Comparison of ENCODE assay signal across 1 cellular context in the genomic region with DNA sequence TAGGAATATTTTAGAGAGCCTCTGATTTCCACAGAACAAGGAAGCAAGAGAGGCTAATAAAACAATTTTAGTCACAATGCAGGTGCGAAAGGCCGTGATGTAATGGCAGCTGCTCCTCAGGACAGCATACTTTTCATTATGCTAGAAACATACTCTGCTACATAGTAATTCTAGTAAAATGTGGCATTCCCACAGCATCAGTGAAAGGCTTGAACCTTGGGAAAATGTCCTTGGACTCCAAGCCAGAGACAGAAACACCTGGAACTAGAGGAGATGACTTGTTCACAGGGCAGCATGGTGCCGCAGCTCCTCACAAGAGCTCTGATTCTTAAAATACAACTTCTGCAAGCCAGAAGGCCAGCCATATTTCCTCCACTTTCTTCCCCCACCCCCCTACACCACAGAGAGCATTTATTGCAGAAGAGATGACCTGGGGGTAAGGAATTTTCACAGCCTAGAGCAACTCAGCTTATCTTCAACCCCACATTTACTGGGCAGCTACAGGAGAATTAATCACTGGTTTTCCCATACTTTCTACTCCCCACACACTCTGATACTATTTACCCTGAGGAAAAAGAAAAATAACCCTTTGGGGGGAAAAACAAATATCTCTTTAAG.
TF ChIP-seq lines count a peak whose summit lies in the region.

No MANE protein-coding gene starts in this region.

TF ChIP-seq in GM23338, 12 proteins besides CTCF, POLR2A, EP300 and RAD21 (continued from another document):
- TF ChIP-seq, protein P1, sequence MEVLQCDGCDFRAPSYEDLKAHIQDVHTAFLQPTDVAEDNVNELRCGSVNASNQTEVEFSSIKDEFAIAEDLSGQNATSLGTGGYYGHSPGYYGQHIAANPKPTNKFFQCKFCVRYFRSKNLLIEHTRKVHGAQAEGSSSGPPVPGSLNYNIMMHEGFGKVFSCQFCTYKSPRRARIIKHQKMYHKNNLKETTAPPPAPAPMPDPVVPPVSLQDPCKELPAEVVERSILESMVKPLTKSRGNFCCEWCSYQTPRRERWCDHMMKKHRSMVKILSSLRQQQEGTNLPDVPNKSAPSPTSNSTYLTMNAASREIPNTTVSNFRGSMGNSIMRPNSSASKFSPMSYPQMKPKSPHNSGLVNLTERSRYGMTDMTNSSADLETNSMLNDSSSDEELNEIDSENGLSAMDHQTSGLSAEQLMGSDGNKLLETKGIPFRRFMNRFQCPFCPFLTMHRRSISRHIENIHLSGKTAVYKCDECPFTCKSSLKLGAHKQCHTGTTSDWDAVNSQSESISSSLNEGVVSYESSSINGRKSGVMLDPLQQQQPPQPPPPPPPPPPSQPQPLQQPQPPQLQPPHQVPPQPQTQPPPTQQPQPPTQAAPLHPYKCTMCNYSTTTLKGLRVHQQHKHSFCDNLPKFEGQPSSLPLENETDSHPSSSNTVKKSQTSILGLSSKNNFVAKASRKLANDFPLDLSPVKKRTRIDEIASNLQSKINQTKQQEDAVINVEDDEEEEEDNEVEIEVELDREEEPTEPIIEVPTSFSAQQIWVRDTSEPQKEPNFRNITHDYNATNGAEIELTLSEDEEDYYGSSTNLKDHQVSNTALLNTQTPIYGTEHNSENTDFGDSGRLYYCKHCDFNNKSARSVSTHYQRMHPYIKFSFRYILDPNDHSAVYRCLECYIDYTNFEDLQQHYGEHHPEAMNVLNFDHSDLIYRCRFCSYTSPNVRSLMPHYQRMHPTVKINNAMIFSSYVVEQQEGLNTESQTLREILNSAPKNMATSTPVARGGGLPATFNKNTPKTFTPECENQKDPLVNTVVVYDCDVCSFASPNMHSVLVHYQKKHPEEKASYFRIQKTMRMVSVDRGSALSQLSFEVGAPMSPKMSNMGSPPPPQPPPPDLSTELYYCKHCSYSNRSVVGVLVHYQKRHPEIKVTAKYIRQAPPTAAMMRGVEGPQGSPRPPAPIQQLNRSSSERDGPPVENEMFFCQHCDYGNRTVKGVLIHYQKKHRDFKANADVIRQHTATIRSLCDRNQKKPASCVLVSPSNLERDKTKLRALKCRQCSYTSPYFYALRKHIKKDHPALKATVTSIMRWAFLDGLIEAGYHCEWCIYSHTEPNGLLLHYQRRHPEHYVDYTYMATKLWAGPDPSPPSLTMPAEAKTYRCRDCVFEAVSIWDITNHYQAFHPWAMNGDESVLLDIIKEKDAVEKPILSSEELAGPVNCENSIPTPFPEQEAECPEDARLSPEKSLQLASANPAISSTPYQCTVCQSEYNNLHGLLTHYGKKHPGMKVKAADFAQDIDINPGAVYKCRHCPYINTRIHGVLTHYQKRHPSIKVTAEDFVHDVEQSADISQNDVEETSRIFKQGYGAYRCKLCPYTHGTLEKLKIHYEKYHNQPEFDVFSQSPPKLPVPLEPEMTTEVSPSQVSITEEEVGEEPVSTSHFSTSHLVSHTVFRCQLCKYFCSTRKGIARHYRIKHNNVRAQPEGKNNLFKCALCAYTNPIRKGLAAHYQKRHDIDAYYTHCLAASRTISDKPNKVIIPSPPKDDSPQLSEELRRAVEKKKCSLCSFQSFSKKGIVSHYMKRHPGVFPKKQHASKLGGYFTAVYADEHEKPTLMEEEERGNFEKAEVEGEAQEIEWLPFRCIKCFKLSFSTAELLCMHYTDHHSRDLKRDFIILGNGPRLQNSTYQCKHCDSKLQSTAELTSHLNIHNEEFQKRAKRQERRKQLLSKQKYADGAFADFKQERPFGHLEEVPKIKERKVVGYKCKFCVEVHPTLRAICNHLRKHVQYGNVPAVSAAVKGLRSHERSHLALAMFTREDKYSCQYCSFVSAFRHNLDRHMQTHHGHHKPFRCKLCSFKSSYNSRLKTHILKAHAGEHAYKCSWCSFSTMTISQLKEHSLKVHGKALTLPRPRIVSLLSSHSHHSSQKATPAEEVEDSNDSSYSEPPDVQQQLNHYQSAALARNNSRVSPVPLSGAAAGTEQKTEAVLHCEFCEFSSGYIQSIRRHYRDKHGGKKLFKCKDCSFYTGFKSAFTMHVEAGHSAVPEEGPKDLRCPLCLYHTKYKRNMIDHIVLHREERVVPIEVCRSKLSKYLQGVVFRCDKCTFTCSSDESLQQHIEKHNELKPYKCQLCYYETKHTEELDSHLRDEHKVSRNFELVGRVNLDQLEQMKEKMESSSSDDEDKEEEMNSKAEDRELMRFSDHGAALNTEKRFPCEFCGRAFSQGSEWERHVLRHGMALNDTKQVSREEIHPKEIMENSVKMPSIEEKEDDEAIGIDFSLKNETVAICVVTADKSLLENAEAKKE (CRISPR knock-in tag; IDR thresholded peaks at IDR 0.05): no peak
